In the genomic region with DNA sequence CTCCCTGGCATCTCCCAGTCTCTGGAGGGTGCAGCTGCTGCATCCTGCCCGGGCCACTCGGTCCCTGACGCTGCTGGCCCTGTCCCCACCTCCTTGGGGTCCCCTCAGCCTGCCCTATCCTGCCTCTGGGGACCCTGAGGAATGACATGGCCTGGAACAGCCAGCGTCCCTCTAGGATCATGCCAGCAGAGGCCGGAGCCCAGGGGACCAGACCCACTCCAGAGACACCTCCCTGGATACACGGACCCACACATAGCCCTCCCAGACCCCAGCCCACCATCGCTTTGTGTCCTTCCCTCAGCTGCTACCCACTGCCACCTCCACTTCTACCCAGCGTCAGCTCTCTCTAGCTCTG, we compare ENCODE assay signal across 17 cellular contexts. TPM values are rescaled to one million over a fixed set of nuclear protein-coding genes. Genes with fewer than 3 reads are reported as not detected.
DNase-seq lines count a peak whose midpoint lies in the region; ATAC-seq and TF ChIP-seq lines count a peak whose summit lies in the region.
"Had no signal": no experiment of that assay in that cellular context is flagged by ENCODE, and none has a peak within 500 bp of the region (broad histone marks: within the 10 kb centered on the region; RNA-seq: fewer than 3 reads in every experiment).

No MANE protein-coding gene starts in this region.

- H3K4me3 Mint-ChIP-seq in T-cell: peak overlapping the region in 2 of 3 donors; percentile 30 to 44
- H3K4me3 Mint-ChIP-seq in naive thymus-derived CD4-positive, alpha-beta T cell: peak overlapping the region in 6 of 10 donors; percentile 1 to 64 (median 48)

- H3K9me3 Mint-ChIP-seq in T-cell: no peaks in the 10 kb centered on the region
- peaks cover 0 to 1% (median 0%) of the 10 kb centered on the region in 11 donors for H3K9me3 Mint-ChIP-seq in naive thymus-derived CD4-positive, alpha-beta T cell

- H3K4me3 ChIP-seq in naive thymus-derived CD4-positive, alpha-beta T cell (ENCODE audit: low read length): no peak overlapping the region
- H3K4me3 ChIP-seq in vagina: no peak overlapping the region
- H3K4me3 ChIP-seq: BLaER1, K562 had no signal

- H3K27ac Mint-ChIP-seq in T-cell: peak overlapping the region in 1 of 2 donors; percentile 19
- H3K27ac Mint-ChIP-seq in naive thymus-derived CD4-positive, alpha-beta T cell: peak overlapping the region in 1 of 9 donors; percentile 14

- H3K36me3 Mint-ChIP-seq in T-cell: no peaks in the 10 kb centered on the region
- H3K36me3 Mint-ChIP-seq in naive thymus-derived CD4-positive, alpha-beta T cell: peaks cover 0 to 5% (median 0%) of the 10 kb centered on the region in 5 donors

- no peak for TF ChIP-seq POLR2A in vagina (IDR thresholded peaks at IDR 0.05)

- DNase-seq in Right ventricle myocardium inferior (ENCODE audit: missing footprints) (peak; percentile 50), cardiac septum (ENCODE audit: low spot score) (no peak), T-cell (no peak), vagina (ENCODE audit: extremely low spot score in 2 of 2) (no peak)
- DNase-seq in naive thymus-derived CD4-positive, alpha-beta T cell: no peak
- DNase-seq: DMS79 treated with DMSO at 0.1 percent for 48 hours, NCI-H1092 treated with DMSO at 0.1 percent for 48 hours, NCI-H146, NCI-H2081 treated with DMSO at 0.1 percent for 48 hours, NCI-H510A, NCI-H748 treated with DMSO at 0.1 percent for 48 hours, SHP77 treated with DMSO at 0.1 percent for 48 hours had no signal

- no peaks in the 10 kb centered on the region for H3K9me3 ChIP-seq in naive thymus-derived CD4-positive, alpha-beta T cell (ENCODE audit: control insufficient read depth in 2 of 3, low read length in 3 of 3)
- H3K9me3 ChIP-seq in vagina: no peaks in the 10 kb centered on the region
- H3K9me3 ChIP-seq: BLaER1 had no signal

- CTCF ChIA-PET in T-cell (lab: Charles Lee): no interaction called here
- CTCF ChIA-PET in naive thymus-derived CD4-positive, alpha-beta T cell (lab: Charles Lee): no interaction called here

- H3K36me3 ChIP-seq in naive thymus-derived CD4-positive, alpha-beta T cell (ENCODE audit: control insufficient read depth in 2 of 3, insufficient read depth in 3 of 3, low read length in 3 of 3): no peaks in the 10 kb centered on the region
- no peaks in the 10 kb centered on the region for H3K36me3 ChIP-seq in vagina
- H3K36me3 ChIP-seq: BLaER1 had no signal

- ATAC-seq in Right ventricle myocardium inferior: no peak
- no peak for ATAC-seq in T-cell (replicated peaks in 1 of 4)
- no peak for ATAC-seq in naive thymus-derived CD4-positive, alpha-beta T cell
- no peak for ATAC-seq in GM21390 (IDR thresholded peaks at IDR 0.05; ENCODE audit: unreplicated experiment)
- ATAC-seq in HG03175 (IDR thresholded peaks at IDR 0.05; ENCODE audit: unreplicated experiment): no peak
- ATAC-seq: K562 had no signal

- H3K27ac ChIP-seq in naive thymus-derived CD4-positive, alpha-beta T cell (ENCODE audit: low read depth, low read length): no peak overlapping the region
- H3K27ac ChIP-seq in vagina: no peak overlapping the region
- H3K27ac ChIP-seq: BLaER1 had no signal

- peaks cover 5 to 18% of the 10 kb centered on the region in 2 donors for H3K27me3 ChIP-seq in naive thymus-derived CD4-positive, alpha-beta T cell (ENCODE audit: control insufficient read depth in 2 of 2, insufficient read depth in 2 of 2, low read length in 2 of 2)
- H3K27me3 ChIP-seq in vagina: peaks cover 7% of the 10 kb centered on the region

- H3K27me3 Mint-ChIP-seq in T-cell: peaks cover 22 to 37% of the 10 kb centered on the region in 2 donors
- H3K27me3 Mint-ChIP-seq in naive thymus-derived CD4-positive, alpha-beta T cell: peaks cover 31 to 41% (median 39%) of the 10 kb centered on the region in 5 donors

- POLR2A ChIA-PET in T-cell (lab: Charles Lee): no interaction called here
- POLR2A ChIA-PET in naive thymus-derived CD4-positive, alpha-beta T cell (lab: Charles Lee): no interaction called here

- peaks cover 6 to 19% of the 10 kb centered on the region in 2 donors for H3K4me1 ChIP-seq in naive thymus-derived CD4-positive, alpha-beta T cell (ENCODE audit: control insufficient read depth in 2 of 2, insufficient read depth in 2 of 2, low read length in 2 of 2)
- peaks cover 39% of the 10 kb centered on the region for H3K4me1 ChIP-seq in vagina

- intact Hi-C loops in Right ventricle myocardium inferior (cut with DNase I): no loop called here
- intact Hi-C loops in cardiac septum (cut with DNase I): no loop called here
- intact Hi-C loops in naive thymus-derived CD4-positive, alpha-beta T cell (cut with micrococcal nuclease): no loop called here
- intact Hi-C loops in vagina (cut with DNase I): no loop called here

- H3K4me1 Mint-ChIP-seq in T-cell: peaks cover 23 to 27% (median 26%) of the 10 kb centered on the region in 3 donors
- peaks cover 20 to 35% (median 27%) of the 10 kb centered on the region in 7 donors for H3K4me1 Mint-ChIP-seq in naive thymus-derived CD4-positive, alpha-beta T cell

- TF ChIP-seq CTCF in vagina (IDR thresholded peaks at IDR 0.05): no peak

RNA-seq across cellular contexts. Expression of a gene that starts 35.5 kb away (rescaled TPM):
- total RNA-seq in Right ventricle myocardium inferior (3.1 TPM), cardiac septum (9.4 TPM), T-cell (1 to 10 TPM in 3 of 5 donors, under 1 TPM in 2; 0.73 to 2.6 (median 1.2) TPM), vagina (0.98 TPM)
- total RNA-seq in naive thymus-derived CD4-positive, alpha-beta T cell: 1 to 10 TPM in 2 of 5 experiments, under 1 TPM in 2, not detected in 1; 0.22 to 1.9 (median 1.1) TPM
- polyA plus RNA-seq in naive thymus-derived CD4-positive, alpha-beta T cell: under 1 TPM; 0.17 to 0.35 TPM
- total RNA-seq: RPMI7951 had no signal
